Comparison of ENCODE assay signal across 8 cellular contexts in the genomic region with DNA sequence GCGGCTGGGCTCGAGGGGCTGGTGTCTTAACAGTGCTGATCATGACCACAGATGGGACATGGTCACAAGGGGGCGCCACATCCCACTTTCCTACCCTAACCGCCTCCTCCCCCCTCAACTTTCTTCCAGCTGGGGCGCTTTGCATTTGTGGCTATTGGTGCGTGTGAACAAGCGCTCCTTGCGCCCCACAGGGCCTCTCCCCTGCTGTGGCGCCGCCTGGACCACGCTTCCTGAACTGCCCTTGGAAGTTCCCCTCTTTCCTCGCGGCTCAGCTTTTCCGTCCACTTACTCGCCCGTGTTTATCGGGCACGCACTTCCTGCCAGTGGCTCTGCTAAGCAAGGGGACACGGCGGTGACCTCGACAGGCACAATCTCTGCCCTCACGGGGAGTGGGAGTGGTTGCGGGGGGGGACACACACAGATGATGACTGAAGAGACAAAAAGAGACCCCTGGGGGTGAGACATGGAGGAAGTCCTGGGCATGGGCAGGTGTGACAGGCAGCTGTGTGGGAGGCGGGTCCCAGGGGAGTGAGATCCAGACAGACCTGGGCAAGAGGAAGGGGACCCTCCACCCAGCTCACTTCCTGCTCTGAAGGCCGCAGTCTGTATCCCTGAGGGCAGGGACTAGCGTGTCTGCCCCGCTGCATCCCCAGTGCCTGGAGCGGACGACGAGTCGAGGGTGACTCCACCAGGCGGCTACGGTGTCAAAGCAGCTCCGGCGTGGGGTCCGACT. TPM values are rescaled to one million over a fixed set of nuclear protein-coding genes. Genes with fewer than 3 reads are reported as not detected.
DNase-seq lines count a peak whose midpoint lies in the region; ATAC-seq and TF ChIP-seq lines count a peak whose summit lies in the region.

No MANE protein-coding gene starts in this region.

- peaks cover 4% of the 10 kb centered on the region for H3K36me3 Mint-ChIP-seq in endothelial cell (ENCODE audit: low read depth, unreplicated experiment)

- H3K27ac Mint-ChIP-seq in endothelial cell (ENCODE audit: unreplicated experiment): peak overlapping the region; percentile 36

- H3K4me3 Mint-ChIP-seq in endothelial cell (ENCODE audit: unreplicated experiment): peak overlapping the region; percentile 89

- peaks cover 10% of the 10 kb centered on the region for H3K4me1 Mint-ChIP-seq in endothelial cell (ENCODE audit: unreplicated experiment)

- TF ChIP-seq CTCF in endothelial cell (IDR thresholded peaks at IDR 0.05; ENCODE audit: unreplicated experiment): peak; percentile 62

- no peaks in the 10 kb centered on the region for H3K9me3 Mint-ChIP-seq in endothelial cell (ENCODE audit: unreplicated experiment)

- peaks cover 12% of the 10 kb centered on the region for H3K27me3 Mint-ChIP-seq in endothelial cell (ENCODE audit: unreplicated experiment)

- peak; percentile 61 for ATAC-seq in HG03159 (IDR thresholded peaks at IDR 0.05; ENCODE audit: unreplicated experiment)

- peak; percentile 36 for DNase-seq in SIG-M5 treated with dmso at 0.1 percent for 504 hours (lab: John Stamatoyannopoulos, UW; ENCODE audit: unreplicated experiment)
- no peak for DNase-seq in SIG-M5 (lab: John Stamatoyannopoulos, UW)
- peak; percentile 72 for DNase-seq in NCI-H748 (lab: John Stamatoyannopoulos, UW; ENCODE audit: unreplicated experiment)
- DNase-seq in activated CD8-positive, alpha-beta memory T cell treated with anti-CD3 and anti-CD28 coated beads for 24 hours: peak; percentile 85
- DNase-seq in endothelial cell (ENCODE audit: low spot score): peak; percentile 81
- DNase-seq in middle frontal gyrus (ENCODE audit: extremely low spot score, low spot score): peak; percentile 11
- peak; percentile 40 to 49 for DNase-seq in stimulated activated CD8-positive, alpha-beta memory T cell treated with anti-CD3 and anti-CD28 coated beads, Interleukin-15, amount 100 ng/mL, for 48 hours (ENCODE audit: low read depth in 2 of 2)

RNA-seq across cellular contexts. Expression of a gene that starts 40.3 kb away (rescaled TPM):
- 31.2 TPM for total RNA-seq in endothelial cell (ENCODE audit: unreplicated experiment)
